10 cellular contexts compared by ENCODE assay signal in the genomic region with DNA sequence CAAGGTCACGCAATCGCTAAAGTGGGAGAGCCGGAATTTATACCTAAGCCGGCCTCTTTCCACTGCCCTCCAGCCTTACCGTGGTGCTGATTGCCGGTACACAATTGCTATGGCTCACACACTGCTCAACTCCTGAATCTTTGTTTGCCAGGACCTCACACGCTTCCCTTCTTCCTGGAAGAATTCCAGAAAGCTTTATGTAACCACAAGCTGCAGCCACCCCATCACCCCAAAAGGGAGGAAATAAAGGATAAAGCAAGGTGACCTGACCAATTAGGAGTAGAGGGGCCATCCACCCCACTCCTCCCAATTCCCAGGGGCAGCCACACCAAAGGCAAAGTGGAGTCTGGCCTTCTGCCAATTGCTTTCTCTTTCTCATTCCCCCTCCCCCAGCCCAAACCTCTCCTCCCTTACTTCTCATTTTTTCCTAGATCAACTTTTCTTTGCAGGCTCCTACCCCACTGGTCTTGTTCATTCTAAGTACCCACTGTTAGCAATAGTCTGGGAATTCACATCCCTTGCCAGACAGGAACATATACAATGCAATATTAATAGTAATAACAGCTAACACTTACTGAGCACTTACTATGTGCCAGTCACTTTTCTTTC. TPM values are rescaled to one million over a fixed set of nuclear protein-coding genes. Genes with fewer than 3 reads are reported as not detected.
DNase-seq lines count a peak whose midpoint lies in the region; ATAC-seq and TF ChIP-seq lines count a peak whose summit lies in the region.
"Had no signal": no experiment of that assay in that cellular context is flagged by ENCODE, and none has a peak within 500 bp of the region (broad histone marks: within the 10 kb centered on the region; RNA-seq: fewer than 3 reads in every experiment).

No MANE protein-coding gene starts in this region.

- H3K27ac ChIP-seq in A673 (ENCODE audit: low read depth, low read length, poor library complexity, severe bottlenecking): no peak overlapping the region
- no peak overlapping the region for H3K27ac ChIP-seq in cardiac muscle cell
- H3K27ac ChIP-seq in caudate nucleus (ENCODE audit: low read depth, low read length): no peak overlapping the region

- intact Hi-C loops in A673 (cut with micrococcal nuclease; ENCODE audit: unreplicated experiment): no loop called here

- no TSS peak for BruUV-seq in A673 (replicated peaks; lab: Mats Ljungman, UMichigan)

- H3K27me3 ChIP-seq in A673 (replicated peaks; ENCODE audit: insufficient read depth, low read depth, low read length, poor library complexity): no peaks in the 10 kb centered on the region
- no peaks in the 10 kb centered on the region for H3K27me3 ChIP-seq in cardiac muscle cell

- DNase-seq in A673 (ENCODE audit: low spot score): peak; percentile 33
- DNase-seq in HPDE6-E6E7 (ENCODE audit: extremely low spot score): peak; percentile 37
- peak; percentile 5 to 17 for DNase-seq in SHP77 (lab: John Stamatoyannopoulos, UW)
- peak; percentile 12 to 75 for DNase-seq in cardiac muscle cell (ENCODE audit: low read depth in 1 of 2, low spot score in 1 of 2)
- no peak for DNase-seq in ACHN
- no peak for DNase-seq in foreskin fibroblast
- no peak for DNase-seq in caudate nucleus (lab: John Stamatoyannopoulos, UW)
- DNase-seq: activated effector memory CD4-positive, alpha-beta T cell treated with anti-CD3 and anti-CD28 coated beads, Interleukin-2, amount 50 U/mL, for 16 hours; CD4-positive, alpha-beta memory T cell had no signal

- no peaks in the 10 kb centered on the region for H3K9me3 ChIP-seq in A673 (ENCODE audit: low read depth, low read length, poor library complexity, severe bottlenecking)
- no peaks in the 10 kb centered on the region for H3K9me3 ChIP-seq in cardiac muscle cell (ENCODE audit: low read depth)

- H3K4me1 ChIP-seq in A673 (ENCODE audit: insufficient read depth, low read length, poor library complexity, severe bottlenecking) (no peaks in the 10 kb centered on the region), cardiac muscle cell (ENCODE audit: low read depth) (no peaks in the 10 kb centered on the region)

- no peak for ATAC-seq in GM21576 (IDR thresholded peaks at IDR 0.05; ENCODE audit: unreplicated experiment)

- TF ChIP-seq CTCF in A673 (conservative IDR thresholded peaks at IDR 0.05; ENCODE audit: low read depth, low read length) (no peak), cardiac muscle cell (IDR thresholded peaks at IDR 0.05; ENCODE audit: low read depth, low read length) (no peak), foreskin fibroblast (IDR thresholded peaks at IDR 0.05; ENCODE audit: low read depth, low read length) (no peak)

- CTCF ChIA-PET in A673 (lab: Charles Lee): no interaction called here

- POLR2A ChIA-PET in A673 (lab: Charles Lee; ENCODE audit: low non-redundant PET): no interaction called here

- H3K36me3 ChIP-seq in A673 (ENCODE audit: insufficient read depth, low read length, poor library complexity, severe bottlenecking) (no peaks in the 10 kb centered on the region), cardiac muscle cell (no peaks in the 10 kb centered on the region)

- H3K4me3 ChIP-seq in A673 (ENCODE audit: low read depth, low read length, poor library complexity, severe bottlenecking) (no peak overlapping the region), cardiac muscle cell (no peak overlapping the region), foreskin fibroblast (ENCODE audit: low read depth in 1 of 2, low read length in 2 of 2) (no peak overlapping the region)

- in situ Hi-C loops in ACHN (cut with HindIII; ENCODE audit: low pct_ligation_motif_present, low pct_unique_long_range_greater_than_20kb, low sequenced_read_pairs): no loop called here

RNA-seq across cellular contexts. Expression of a gene that starts 18.0 kb away (rescaled TPM):
- total RNA-seq in A673 (2021) (54.0 and 55.1 TPM in 2 replicates), cardiac muscle cell (26.0 and 26.5 TPM in 2 replicates)
- 60.1 and 60.5 TPM in 2 replicates for polyA plus RNA-seq in cardiac muscle cell

RNA-seq across cellular contexts. Expression of a gene that starts 43.3 kb away (rescaled TPM):
- total RNA-seq in A673 (2021) (0.75 and 0.83 TPM in 2 replicates), cardiac muscle cell (0.39 and 0.53 TPM in 2 replicates)
- polyA plus RNA-seq in cardiac muscle cell: 0.51 TPM in 1 of 2 replicates, not detected in the other
- total RNA-seq: CD4-positive, alpha-beta memory T cell had no signal
- polyA plus RNA-seq: CD4-positive, alpha-beta memory T cell had no signal

RNA-seq across cellular contexts. Expression of a gene that starts 52.2 kb away (rescaled TPM):
- total RNA-seq in A673 (2021) (116 and 119 TPM in 2 replicates), cardiac muscle cell (8.6 and 106 TPM in 2 replicates)
- 7.2 and 127 TPM in 2 replicates for polyA plus RNA-seq in cardiac muscle cell
- total RNA-seq: CD4-positive, alpha-beta memory T cell had no signal
- polyA plus RNA-seq: CD4-positive, alpha-beta memory T cell had no signal

RNA-seq across cellular contexts. Expression of a gene that starts 52.7 kb away (rescaled TPM):
- total RNA-seq in A673 (2021): 86.7 and 97.6 TPM in 2 replicates
- 49.6 and 93.5 TPM in 2 replicates for total RNA-seq in cardiac muscle cell
- polyA plus RNA-seq in cardiac muscle cell: 55.2 and 67.5 TPM in 2 replicates

Comparison
In these comparisons a context has a peak if more than half of its experiments do, and no peak if none do; other contexts are left out.
1. DNase-seq: peak in A673 (single experiment), HPDE6-E6E7 (single experiment), SHP77 (2 of 2) and cardiac muscle cell (2 of 2); none in ACHN (single experiment), foreskin fibroblast (0 of 2) and caudate nucleus (0 of 61).